ENCODE assay signal across 22 cellular contexts in the genomic region with DNA sequence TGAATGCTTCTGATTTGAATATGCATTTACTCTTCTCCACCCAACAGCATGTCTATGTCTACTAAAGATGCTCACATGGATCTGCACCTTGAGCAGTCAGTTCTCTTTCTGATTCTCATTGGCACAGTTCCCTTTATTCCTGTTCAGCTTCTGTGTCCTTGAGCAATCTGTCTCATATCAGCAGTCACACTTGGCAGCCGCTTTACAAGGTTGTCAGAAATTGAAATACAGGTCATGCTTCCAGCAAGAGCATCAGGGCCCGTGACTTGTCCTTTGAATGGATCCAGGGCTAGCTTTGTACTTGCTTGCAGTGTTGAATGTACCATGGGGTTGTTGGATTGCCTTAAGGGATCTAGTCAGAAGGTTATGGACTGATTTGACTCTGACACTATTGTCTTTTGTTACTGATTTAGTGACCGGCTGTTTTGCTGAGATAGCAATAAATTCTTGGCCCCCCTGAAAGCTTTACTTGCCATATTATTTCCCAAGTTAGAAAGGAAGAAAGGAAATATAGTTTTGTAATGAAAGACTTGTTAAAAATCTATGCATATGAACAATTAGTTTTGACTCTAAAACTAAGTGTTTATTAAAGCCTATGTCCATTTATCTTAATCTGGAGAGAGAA.
A peak's percentile ranks its signal among the peaks of the same experiment; 100 is the strongest.
DNase-seq lines count a peak whose midpoint lies in the region; ATAC-seq and TF ChIP-seq lines count a peak whose summit lies in the region.
"Had no signal": no experiment of that assay in that cellular context is flagged by ENCODE, and none has a peak within 500 bp of the region (broad histone marks: within the 10 kb centered on the region; RNA-seq: fewer than 3 reads in every experiment).

No MANE protein-coding gene starts in this region.

- dilution Hi-C loops in IMR-90 (cut with HindIII; ENCODE audit: low sequenced_read_pairs, unreplicated experiment) = no loop called here

- no peak overlapping the region for H2BK15ac ChIP-seq in IMR-90 (ENCODE audit: low read depth, low read length)

- H3K4me1 ChIP-seq in cardiac muscle cell (ENCODE audit: low read depth) (peaks cover 20% of the 10 kb centered on the region), left ventricle myocardium inferior (no peaks in the 10 kb centered on the region), IMR-90 (ENCODE audit: control insufficient read depth, insufficient read depth, low read length) (no peaks in the 10 kb centered on the region), stomach (no peaks in the 10 kb centered on the region)
- H3K4me1 ChIP-seq: BE2C had no signal

- 33% methylated on average over 2 of the region's 3 CpGs; no CpG with 5 or more reads in 1 of the 2 experiments for WGBS in IMR-90 (ENCODE audit: extremely low coverage in 2 of 2, insufficient read length in 1 of 2), 2 experiments
- WGBS in stomach, 5 donors = 46 to 67% (median 59%) methylated on average over 3 of the region's 3 CpGs

- H3K27ac ChIP-seq in cardiac muscle cell = peak overlapping the region; percentile 66
- no peak overlapping the region for H3K27ac ChIP-seq in left ventricle myocardium inferior (replicated peaks)
- no peak overlapping the region for H3K27ac ChIP-seq in IMR-90 (ENCODE audit: insufficient read depth, low read length)
- H3K27ac ChIP-seq in stomach = no peak overlapping the region
- H3K27ac ChIP-seq: 22Rv1; BLaER1 treated with 17β-estradiol and CSF1 and Interleukin-3, amounts not matched to agents 10 nM and 100 nM had no signal

- H2AK5ac ChIP-seq in IMR-90 (ENCODE audit: low read depth, low read length) = no peak overlapping the region

- peak in 1 of 2 donors; percentile 72 for DNase-seq in cardiac muscle cell (ENCODE audit: low read depth in 1 of 2, low spot score in 1 of 2)
- DNase-seq in left ventricle myocardium inferior = no peak
- DNase-seq in IMR-90 = no peak
- peak; percentile 23 for DNase-seq in cerebellum (ENCODE audit: low spot score)
- DNase-seq in stomach = peak; percentile 44
- DNase-seq in NCI-H774 (lab: John Stamatoyannopoulos, UW) = no peak
- no peak for DNase-seq in activated naive CD4-positive, alpha-beta T cell treated with Interleukin-2 at 50 U/mL for 16 hours
- DNase-seq: ACHN; AML-193; BE2C; CD4-positive, alpha-beta T cell; CD8-positive, alpha-beta memory T cell; DMS 273 treated with DMSO at 0.1 percent for 48 hours; DMS79; EL; GF-D8; GOT3; H7; HCEC 1CT had no signal

- H3K36me3 ChIP-seq in cardiac muscle cell = no peaks in the 10 kb centered on the region
- no peaks in the 10 kb centered on the region for H3K36me3 ChIP-seq in left ventricle myocardium inferior
- no peaks in the 10 kb centered on the region for H3K36me3 ChIP-seq in IMR-90 (ENCODE audit: control insufficient read depth, insufficient read depth, low read length)
- no peaks in the 10 kb centered on the region for H3K36me3 ChIP-seq in stomach
- H3K36me3 ChIP-seq: BE2C; BLaER1 treated with 17β-estradiol and CSF1 and Interleukin-3, amounts not matched to agents 10 nM and 100 nM had no signal

- no peak overlapping the region for H2BK120ac ChIP-seq in IMR-90 (ENCODE audit: low read depth, low read length)

- TF ChIP-seq CTCF in cardiac muscle cell (IDR thresholded peaks at IDR 0.05; ENCODE audit: low read depth, low read length) = no peak
- no peak for TF ChIP-seq CTCF in left ventricle myocardium inferior (IDR thresholded peaks at IDR 0.05; ENCODE audit: borderline replicate concordance)
- TF ChIP-seq CTCF in IMR-90 (conservative IDR thresholded peaks at IDR 0.05; ENCODE audit: low read depth, low read length) = no peak
- TF ChIP-seq CTCF in stomach (IDR thresholded peaks at IDR 0.05) = no peak

- no peak for TF ChIP-seq EP300 in stomach (IDR thresholded peaks at IDR 0.05)

- no TSS peak for BruUV-seq in IMR-90 (replicated peaks; lab: Mats Ljungman, UMichigan)

- H3K4ac ChIP-seq in IMR-90 (ENCODE audit: low read depth, low read length) = no peak overlapping the region

- no peak overlapping the region for H4K5ac ChIP-seq in IMR-90 (ENCODE audit: low read depth, low read length)

- no peak overlapping the region for H3K56ac ChIP-seq in IMR-90 (ENCODE audit: extremely low read depth, insufficient read depth, low read length)

- no peaks in the 10 kb centered on the region for H4K20me1 ChIP-seq in IMR-90 (ENCODE audit: insufficient read depth, low read length)
- H4K20me1 ChIP-seq: BLaER1 treated with 17β-estradiol and CSF1 and Interleukin-3, amounts not matched to agents 10 nM and 100 nM had no signal

- no peak overlapping the region for H2AK9ac ChIP-seq in IMR-90 (replicated peaks; ENCODE audit: low read depth, low read length, poor library complexity)

- no peak for TF ChIP-seq POLR2A in IMR-90 (IDR thresholded peaks at IDR 0.05; ENCODE audit: low read depth, low read length)
- no peak for TF ChIP-seq POLR2A in stomach (IDR thresholded peaks at IDR 0.05)

- H3K9me1 ChIP-seq in IMR-90 (ENCODE audit: insufficient read depth, low read length) = no peaks in the 10 kb centered on the region

- H3K23ac ChIP-seq in IMR-90 (ENCODE audit: low read depth, low read length) = no peak overlapping the region

- intact Hi-C loops in left ventricle myocardium inferior (cut with micrococcal nuclease) (no loop called here), IMR-90 (cut with micrococcal nuclease) (no loop called here), stomach (cut with DNase I; ENCODE audit: low total_unique reads) (no loop called here)

- no peak overlapping the region for H2BK20ac ChIP-seq in IMR-90 (ENCODE audit: low read depth, low read length)

- H3K27me3 ChIP-seq in cardiac muscle cell (peaks cover 8% of the 10 kb centered on the region), left ventricle myocardium inferior (ENCODE audit: low read depth) (no peaks in the 10 kb centered on the region), IMR-90 (ENCODE audit: control insufficient read depth, insufficient read depth, low read length) (no peaks in the 10 kb centered on the region), stomach (no peaks in the 10 kb centered on the region)
- H3K27me3 ChIP-seq: BE2C; BLaER1 treated with 17β-estradiol and CSF1 and Interleukin-3, amounts not matched to agents 10 nM and 100 nM had no signal

- H4K91ac ChIP-seq in IMR-90 (ENCODE audit: insufficient read depth, low read depth, low read length) = no peak overlapping the region

- ATAC-seq in IMR-90 (ENCODE audit: low read depth) (no peak), HG02623 (IDR thresholded peaks at IDR 0.05; ENCODE audit: unreplicated experiment) (no peak)

- H3K18ac ChIP-seq in IMR-90 (ENCODE audit: low read depth, low read length) = no peak overlapping the region

- H3K4me2 ChIP-seq in IMR-90 (ENCODE audit: low read depth, low read length) = no peak overlapping the region

- in situ Hi-C loops in IMR-90 (cut with MboI; ENCODE audit: low sequenced_read_pairs) = no loop called here

- H2BK5ac ChIP-seq in IMR-90 (ENCODE audit: low read depth, low read length, poor library complexity, severe bottlenecking) = no peak overlapping the region

- H3K14ac ChIP-seq in IMR-90 (replicated peaks; ENCODE audit: low read depth, low read length) = no peak overlapping the region

- no peak overlapping the region for H3K9ac ChIP-seq in IMR-90 (ENCODE audit: low read depth, low read length)
- H3K9ac ChIP-seq: BLaER1 treated with 17β-estradiol and CSF1 and Interleukin-3, amounts not matched to agents 10 nM and 100 nM had no signal

- no peak for TF ChIP-seq RAD21 in IMR-90 (IDR thresholded peaks at IDR 0.05; ENCODE audit: low read length)

- CTCF ChIA-PET in IMR-90 (lab: Yijun Ruan, JAX) = no interaction called here

- POLR2A ChIA-PET in IMR-90 (lab: Charles Lee; ENCODE audit: unreplicated experiment) = no interaction called here

- no peaks in the 10 kb centered on the region for H3K79me1 ChIP-seq in IMR-90 (ENCODE audit: low read depth in 1 of 2, low read length in 2 of 2)

- no peaks in the 10 kb centered on the region for H3K9me3 ChIP-seq in cardiac muscle cell (ENCODE audit: low read depth)
- peaks cover 5% of the 10 kb centered on the region for H3K9me3 ChIP-seq in left ventricle myocardium inferior (replicated peaks)
- H3K9me3 ChIP-seq in IMR-90 (ENCODE audit: control insufficient read depth, insufficient read depth, low read length) = peaks cover 6% of the 10 kb centered on the region; the same call in 1 of the 2 replicates
- H3K9me3 ChIP-seq in stomach = no peaks in the 10 kb centered on the region
- H3K9me3 ChIP-seq: BE2C; BLaER1 treated with 17β-estradiol and CSF1 and Interleukin-3, amounts not matched to agents 10 nM and 100 nM had no signal

- no peak overlapping the region for H2AFZ ChIP-seq in IMR-90 (replicated peaks; ENCODE audit: low read length, poor library complexity)

- H4K8ac ChIP-seq in IMR-90 (ENCODE audit: low read depth in 2 of 2, low read length in 2 of 2) = no peak overlapping the region

- H3K4me3 ChIP-seq in cardiac muscle cell = no peak overlapping the region
- H3K4me3 ChIP-seq in left ventricle myocardium inferior = no peak overlapping the region
- no peak overlapping the region for H3K4me3 ChIP-seq in IMR-90 (ENCODE audit: insufficient read depth, low read depth, low read length)
- H3K4me3 ChIP-seq in stomach = no peak overlapping the region
- H3K4me3 ChIP-seq: BLaER1 treated with 17β-estradiol and CSF1 and Interleukin-3, amounts not matched to agents 10 nM and 100 nM had no signal

TF ChIP-seq in IMR-90, 13 proteins besides CTCF, POLR2A, EP300 and RAD21:
- TF ChIP-seq MAZ (IDR thresholded peaks at IDR 0.05; ENCODE audit: borderline replicate concordance, low read depth, low read length) = no peak
- peak; percentile 80 for TF ChIP-seq MAFK (IDR thresholded peaks at IDR 0.05; ENCODE audit: low read depth, low read length)
- TF ChIP-seq CEBPB (IDR thresholded peaks at IDR 0.05; ENCODE audit: low read depth, low read length) = no peak
- no peak for TF ChIP-seq RCOR1 (IDR thresholded peaks at IDR 0.05; ENCODE audit: insufficient replicate concordance, low read length)

Comparison
In these comparisons a context has a peak if more than half of its experiments do, and no peak if none do; other contexts are left out.
1. DNase-seq: peak in cerebellum (single experiment) and stomach (single experiment); none in left ventricle myocardium inferior (single experiment), IMR-90 (single experiment), NCI-H774 (single experiment) and activated naive CD4-positive, alpha-beta T cell treated with Interleukin-2 at 50 U/mL for 16 hours (single experiment).